10 cellular contexts compared by ENCODE assay signal in genomic region chr5:95392593-95393182, GRCh38. TPM values are rescaled to one million over a fixed set of nuclear protein-coding genes. Genes with fewer than 3 reads are reported as not detected.
DNase-seq lines count a peak whose midpoint lies in the region; ATAC-seq, FAIRE-seq and TF ChIP-seq lines count a peak whose summit lies in the region.
"Had no signal": no experiment of that assay in that cellular context is flagged by ENCODE, and none has a peak within 500 bp of the region (broad histone marks: within the 10 kb centered on the region; RNA-seq: fewer than 3 reads in every experiment).

No MANE protein-coding gene starts in this region.

- DNase-seq in Daoy (ENCODE audit: low read depth) = peak; percentile 51
- peak; percentile 29 for DNase-seq in NB4 (ENCODE audit: low read depth)
- DNase-seq in GM12878 (ENCODE audit: low read depth, low spot score) = no peak
- DNase-seq in HepG2 (ENCODE audit: low spot score) = peak; percentile 7
- DNase-seq in GM12891 (ENCODE audit: insufficient read length, low spot score) = no peak
- no peak for DNase-seq in NCI-H1092 treated with DMSO at 0.1 percent for 48 hours (lab: John Stamatoyannopoulos, UW)
- DNase-seq in tibial artery = no peak
- DNase-seq: natural killer cell, NCI-H1930 had no signal

- H3K4me2 ChIP-seq in GM12878 (ENCODE audit: control insufficient read depth, insufficient read depth) (no peak overlapping the region), HepG2 (ENCODE audit: low read depth, low read length) (no peak overlapping the region)

- BruUV-seq in GM12878 (replicated peaks; lab: Mats Ljungman, UMichigan) = no TSS peak
- BruUV-seq in HepG2 (replicated peaks; lab: Mats Ljungman, UMichigan) = no TSS peak

- H4K20me1 ChIP-seq in GM12878 (ENCODE audit: control insufficient read depth, insufficient read depth) = no peaks in the 10 kb centered on the region
- no peaks in the 10 kb centered on the region for H4K20me1 ChIP-seq in HepG2 (ENCODE audit: insufficient read depth, low read length)

- ATAC-seq in GM12878 = no peak
- no peak for ATAC-seq in HepG2
- ATAC-seq in HG02870 (IDR thresholded peaks at IDR 0.05; ENCODE audit: unreplicated experiment) = no peak
- ATAC-seq: natural killer cell had no signal

- H3K4me3 ChIP-seq in NB4 (ENCODE audit: low read depth, low read length) (no peak overlapping the region), GM12878 (no peak overlapping the region), HepG2 (replicated peaks in 1 of 3; ENCODE audit: insufficient read depth in 1 of 3, low read depth in 2 of 3, low read length in 3 of 3) (no peak overlapping the region), tibial artery (no peak overlapping the region)

- SMC1A ChIA-PET in GM12878 (lab: Charles Lee; ENCODE audit: uncharacterized antibody, unreplicated experiment) = interaction anchor here (1.2 to 1.8 kb wide), 2 partner anchors 29 to 140 kb away, joined by 3 to 5 read pairs; no protein-coding TSS in a partner anchor

- H3K4me1 ChIP-seq in GM12878 (ENCODE audit: control insufficient read depth, insufficient read depth, low read length) (no peaks in the 10 kb centered on the region; the same call in 1 of the 2 replicates), HepG2 (ENCODE audit: insufficient read depth, low read length) (no peaks in the 10 kb centered on the region), tibial artery (no peaks in the 10 kb centered on the region)

- intact Hi-C loops in GM12878 (cut with micrococcal nuclease; ENCODE audit: unreplicated experiment) = no loop called here
- intact Hi-C loops in HepG2 (cut with micrococcal nuclease; ENCODE audit: unreplicated experiment) = no loop called here
- intact Hi-C loops in tibial artery (cut with DNase I; ENCODE audit: low total_unique reads) = no loop called here

- H3K79me2 ChIP-seq in GM12878 (ENCODE audit: control insufficient read depth, insufficient read depth, low read length) = no peaks in the 10 kb centered on the region
- H3K79me2 ChIP-seq in HepG2 (ENCODE audit: insufficient read depth, low read length) = no peaks in the 10 kb centered on the region

- RAD21 ChIA-PET in GM12878 (lab: Charles Lee; ENCODE audit: unreplicated experiment) = no interaction called here

- POLR2A ChIA-PET in GM12878 (lab: Charles Lee) (no interaction called here), HepG2 (lab: Yijun Ruan, JAX) (no interaction called here)

- H3K36me3 ChIP-seq in GM12878 (ENCODE audit: control insufficient read depth in 2 of 2, insufficient read depth in 2 of 2, low read length in 1 of 2) = no peaks in the 10 kb centered on the region
- H3K36me3 ChIP-seq in HepG2 (replicated peaks in 1 of 2; ENCODE audit: control insufficient read depth in 1 of 2, insufficient read depth in 2 of 2, low read length in 2 of 2) = no peaks in the 10 kb centered on the region
- H3K36me3 ChIP-seq in tibial artery = no peaks in the 10 kb centered on the region

- TF ChIP-seq EP300 in GM12878 (IDR thresholded peaks at IDR 0.05; ENCODE audit: borderline replicate concordance in 1 of 2, control insufficient read depth in 1 of 2, low read depth in 2 of 2, low read length in 2 of 2) (no peak), HepG2 (IDR thresholded peaks at IDR 0.05; ENCODE audit: low read depth in 2 of 2, low read length in 2 of 2) (no peak), HepG2 (CRISPR knock-in tag; IDR thresholded peaks at IDR 0.05; ENCODE audit: borderline replicate concordance) (no peak)

- FAIRE-seq in GM12878 (lab: Jason Lieb, UNC) = no peak
- FAIRE-seq in HepG2 (lab: Jason Lieb, UNC) = no peak
- no peak for FAIRE-seq in GM12891 (lab: Jason Lieb, UNC)

- H3K27ac ChIP-seq in GM12878 (ENCODE audit: control insufficient read depth, insufficient read depth) (no peak overlapping the region), HepG2 (ENCODE audit: extremely low read length, insufficient read depth, low read length) (no peak overlapping the region), tibial artery (no peak overlapping the region)

- TF ChIP-seq POLR2A in NB4 (IDR thresholded peaks at IDR 0.05; ENCODE audit: extremely low read depth, insufficient read length) = no peak
- TF ChIP-seq POLR2A in GM12878 (IDR thresholded peaks at IDR 0.05; ENCODE audit: low read depth, low read length) = no peak
- no peak for TF ChIP-seq POLR2A in HepG2 (IDR thresholded peaks at IDR 0.05; ENCODE audit: insufficient read depth in 1 of 2, low read depth in 2 of 2, low read length in 2 of 2)
- TF ChIP-seq POLR2A in GM12891 (IDR thresholded peaks at IDR 0.05; ENCODE audit: low read depth, low read length) = no peak

- TF ChIP-seq CTCF in NB4 (IDR thresholded peaks at IDR 0.05; ENCODE audit: low read depth, low read length) (no peak), GM12878 (IDR thresholded peaks at IDR 0.05 in 2 of 3, conservative IDR thresholded peaks at IDR 0.05 in 1 of 3; ENCODE audit: control insufficient read depth in 2 of 3, extremely low read depth in 1 of 3, insufficient read depth in 1 of 3, low read depth in 3 of 3, low read length in 3 of 3) (no peak), HepG2 (CRISPR knock-in tag; IDR thresholded peaks at IDR 0.05) (no peak), tibial artery (IDR thresholded peaks at IDR 0.05) (no peak)

- no peaks in the 10 kb centered on the region for H3K9me3 ChIP-seq in GM12878 (replicated peaks; ENCODE audit: control insufficient read depth, insufficient read depth, low read length)
- no peaks in the 10 kb centered on the region for H3K9me3 ChIP-seq in HepG2 (ENCODE audit: low read length)
- no peaks in the 10 kb centered on the region for H3K9me3 ChIP-seq in tibial artery

- H3K27me3 ChIP-seq in GM12878 (replicated peaks in 1 of 2; ENCODE audit: control insufficient read depth in 2 of 2, insufficient read depth in 2 of 2, low read length in 1 of 2) = no peaks in the 10 kb centered on the region; a peak in 1 of 4 replicates
- no peaks in the 10 kb centered on the region; a peak in 1 of 5 replicates for H3K27me3 ChIP-seq in HepG2 (ENCODE audit: control insufficient read depth in 1 of 2, insufficient read depth in 2 of 2, low read length in 2 of 2)
- H3K27me3 ChIP-seq in tibial artery = no peaks in the 10 kb centered on the region

- H3K9ac ChIP-seq in GM12878 (ENCODE audit: control insufficient read depth, insufficient read depth, low read length) (no peak overlapping the region), HepG2 (ENCODE audit: insufficient read depth, low read depth, low read length) (no peak overlapping the region)

- WGBS in GM12878 (ENCODE audit: insufficient coverage, insufficient replicate concordance, low lambda C conversion rate, missing lambda C conversion rate) = 0% methylated on average over 1 of the region's 1 CpG
- WGBS in HepG2 (ENCODE audit: low lambda C conversion rate) = 0% methylated on average over 1 of the region's 1 CpG

- in situ Hi-C loops in GM12878 (cut with MboI) (no loop called here), HepG2 (cut with HindIII; ENCODE audit: extremely low pct_ligation_motif_present, low pct_unique_long_range_greater_than_20kb) (no loop called here)

- CTCF ChIA-PET in GM12878 (lab: Yijun Ruan, JAX) = no interaction called here
- CTCF ChIA-PET in HepG2 (lab: Yijun Ruan, JAX; ENCODE audit: low intra/inter-chr PET ratio, low total read pairs) = no interaction called here

- H2AFZ ChIP-seq in GM12878 (ENCODE audit: control insufficient read depth, low read depth, low read length) (no peak overlapping the region), HepG2 (ENCODE audit: low read length) (no peak overlapping the region)

- TF ChIP-seq RAD21 in GM12878 (IDR thresholded peaks at IDR 0.05; ENCODE audit: insufficient read depth, low read depth, low read length) = no peak
- no peak for TF ChIP-seq RAD21 in HepG2 (CRISPR knock-in tag; IDR thresholded peaks at IDR 0.05)

RNA-seq across cellular contexts. Expression of gene FAM81B, which starts 1.5 kb away (rescaled TPM):
- not detected in 2 replicates for total RNA-seq in Daoy (2014; rRNA removed; shearing (Covaris generic))
- total RNA-seq in GM12878 (2013; cell fraction: nucleolus; rRNA removed) = not detected in 2 replicates
- total RNA-seq in GM12878 (2014; rRNA removed) = not detected in 2 replicates
- not detected in 2 replicates for total RNA-seq in GM12878 (2014; rRNA removed; fragmentation: Illumina TruSeq; extraction: Trizol)
- not detected in 2 replicates for total RNA-seq in GM12878 (2021)
- not detected for polyA plus RNA-seq in GM12878 (2011; ENCODE audit: low read depth)
- not detected in 2 replicates for polyA plus RNA-seq in GM12878 (2011; rRNA removed)
- not detected in 2 replicates for polyA plus RNA-seq in GM12878 (2011; cell fraction: cytosol; rRNA removed)
- not detected in 2 replicates for polyA plus RNA-seq in GM12878 (2011; cell fraction: nucleus; rRNA removed)
- polyA plus RNA-seq in GM12878 (2012) = not detected in 2 replicates
- not detected in 2 replicates for polyA plus RNA-seq in GM12878 (2014; fragmentation: Illumina TruSeq; extraction: Trizol)
- polyA plus RNA-seq in GM12878 (2014; fragmentation: Nextera tagmentation; extraction: Ambion mirVana) = not detected
- not detected in 2 replicates for polyA plus RNA-seq in GM12878 (2014; rRNA removed)
- polyA plus RNA-seq in GM12878 (2016; fragmentation: Nextera tagmentation; extraction: Ambion mirVana) = not detected
- polyA minus RNA-seq in GM12878 (2011; rRNA and poly(A)+ RNA removed) = not detected in 2 replicates
- polyA minus RNA-seq in GM12878 (2011; cell fraction: cytosol; rRNA and poly(A)+ RNA removed) = not detected in 2 replicates
- not detected in 2 replicates for polyA minus RNA-seq in GM12878 (2011; cell fraction: nucleus; rRNA and poly(A)+ RNA removed)
- not detected in 2 replicates for total RNA-seq in HepG2 (2016; rRNA removed; fragmentation: Illumina TruSeq; extraction: Trizol)
- not detected in 2 replicates for total RNA-seq in HepG2 (2016; cell fraction: cytosol; rRNA removed; fragmentation: Illumina TruSeq; extraction: Trizol; ENCODE audit: low read depth)
- total RNA-seq in HepG2 (2016; cell fraction: insoluble cytoplasmic fraction; rRNA removed; fragmentation: Illumina TruSeq; extraction: Trizol) = not detected in 2 replicates
- total RNA-seq in HepG2 (2016; cell fraction: membrane; rRNA removed; fragmentation: Illumina TruSeq; extraction: Trizol) = not detected in 2 replicates
- total RNA-seq in HepG2 (2016; cell fraction: nucleus; rRNA removed; fragmentation: Illumina TruSeq; extraction: Trizol) = not detected in 2 replicates
- polyA plus RNA-seq in HepG2 (2011; rRNA removed) = not detected in 2 replicates
- polyA plus RNA-seq in HepG2 (2011; cell fraction: cytosol; rRNA removed) = not detected in 2 replicates
- polyA plus RNA-seq in HepG2 (2011; cell fraction: nucleus; rRNA removed) = not detected in 2 replicates
- not detected in 2 replicates for polyA plus RNA-seq in HepG2 (2012)
- not detected in 2 replicates for polyA plus RNA-seq in HepG2 (2016; cell fraction: cytosol; fragmentation: Illumina TruSeq; extraction: Trizol; ENCODE audit: low read depth)
- polyA plus RNA-seq in HepG2 (2016; cell fraction: insoluble cytoplasmic fraction; fragmentation: Illumina TruSeq; extraction: Trizol; ENCODE audit: low read depth) = not detected in 2 replicates
- polyA plus RNA-seq in HepG2 (2016; cell fraction: membrane; fragmentation: Illumina TruSeq; extraction: Trizol; ENCODE audit: low read depth) = not detected in 2 replicates
- polyA plus RNA-seq in HepG2 (2016; cell fraction: nucleus; fragmentation: Illumina TruSeq; extraction: Trizol; ENCODE audit: insufficient read depth, low read depth) = not detected in 2 replicates
- not detected in 2 replicates for polyA minus RNA-seq in HepG2 (2011; rRNA and poly(A)+ RNA removed; ENCODE audit: low replicate concordance)
- not detected in 2 replicates for polyA minus RNA-seq in HepG2 (2011; cell fraction: cytosol; rRNA and poly(A)+ RNA removed)
- not detected in 2 replicates for polyA minus RNA-seq in HepG2 (2011; cell fraction: nucleus; rRNA and poly(A)+ RNA removed)
- not detected for polyA plus RNA-seq in GM12891 (2012; ENCODE audit: low read depth, missing spikeins)
- total RNA-seq: natural killer cell had no signal

Comparison
In these comparisons a context has a peak if more than half of its experiments do, and no peak if none do; other contexts are left out.
1. DNase-seq: peak in Daoy (single experiment), NB4 (single experiment) and HepG2 (single experiment); none in GM12878 (single experiment), GM12891 (single experiment), NCI-H1092 treated with DMSO at 0.1 percent for 48 hours (single experiment) and tibial artery (0 of 2).